9 cellular contexts compared by ENCODE assay signal in the genomic region with DNA sequence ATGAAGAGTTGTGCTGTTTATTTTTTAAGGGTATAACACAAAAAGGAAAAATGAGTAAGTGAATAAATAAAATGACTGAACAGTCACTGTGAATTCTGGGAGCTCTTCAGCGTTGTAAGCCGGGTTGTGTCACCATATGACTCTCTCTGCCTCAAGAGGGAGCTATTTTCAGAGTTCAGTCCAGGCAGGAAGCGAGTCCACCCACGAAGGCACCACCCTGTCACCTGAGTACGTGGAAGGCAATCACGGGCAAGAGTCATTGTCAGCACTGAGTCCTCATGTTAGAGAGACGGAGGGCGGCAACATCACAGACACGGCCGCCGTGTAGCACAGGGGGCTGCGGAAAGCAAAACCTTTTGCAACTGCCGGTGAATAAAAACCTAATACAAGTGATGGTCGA.
DNase-seq lines count a peak whose midpoint lies in the region; ATAC-seq and TF ChIP-seq lines count a peak whose summit lies in the region.
"Had no signal": no experiment of that assay in that cellular context is flagged by ENCODE, and none has a peak within 500 bp of the region (broad histone marks: within the 10 kb centered on the region; RNA-seq: fewer than 3 reads in every experiment).

No MANE protein-coding gene starts in this region.

- no CpG with 5 or more reads among the region's 14 CpGs for WGBS in H9 (ENCODE audit: extremely low coverage, insufficient read length, low lambda C conversion rate)
- no CpG with 5 or more reads among the region's 14 CpGs for WGBS in iPS DF 6.9 (ENCODE audit: insufficient coverage, insufficient read length)

- TF ChIP-seq CTCF in C4-2B (conservative IDR thresholded peaks at IDR 0.05): peak; percentile 63
- TF ChIP-seq CTCF in H9 (conservative IDR thresholded peaks at IDR 0.05): peak; percentile 76
- no peak for TF ChIP-seq CTCF in left ventricle myocardium inferior (IDR thresholded peaks at IDR 0.05; ENCODE audit: borderline replicate concordance)

- no peak overlapping the region for H3K18ac ChIP-seq in H9 (ENCODE audit: insufficient read length, low read depth, low read length)

- no peak overlapping the region for H4K8ac ChIP-seq in H9 (replicated peaks; ENCODE audit: insufficient read length, low read depth, low read length)

- H3K27ac Mint-ChIP-seq in H9: no peak overlapping the region; a peak in 1 of 7 replicates

- H4K20me1 ChIP-seq in H9 (ENCODE audit: control insufficient read depth, insufficient read depth, insufficient read length): no peaks in the 10 kb centered on the region

- no peak overlapping the region for H2AFZ ChIP-seq in H9 (ENCODE audit: low read length)

- H4K5ac ChIP-seq in H9 (ENCODE audit: insufficient read length, low read depth, low read length): no peak overlapping the region

- H2AK5ac ChIP-seq in H9 (ENCODE audit: insufficient read length, low read length): no peak overlapping the region

- no peak overlapping the region for H3T11ph ChIP-seq in H9 (ENCODE audit: low read length)

- intact Hi-C loops in left ventricle myocardium inferior (cut with micrococcal nuclease): no loop called here

- H2BK120ac ChIP-seq in H9 (ENCODE audit: low read depth, low read length, poor library complexity, severe bottlenecking): no peak overlapping the region

- no peak overlapping the region for H2BK15ac ChIP-seq in H9 (ENCODE audit: low read depth, low read length)

- no peak overlapping the region for H4K91ac ChIP-seq in H9 (ENCODE audit: insufficient read length, low read depth, low read length)

- H3K9me3 ChIP-seq in H9 (ENCODE audit: control insufficient read depth, low read depth, low read length): no peaks in the 10 kb centered on the region
- no peaks in the 10 kb centered on the region for H3K9me3 ChIP-seq in iPS DF 6.9 (ENCODE audit: control insufficient read depth, insufficient read depth, low read length)
- no peaks in the 10 kb centered on the region for H3K9me3 ChIP-seq in left ventricle myocardium inferior (replicated peaks)

- H3K4me1 ChIP-seq in H9 (ENCODE audit: insufficient read depth, low read length): no peaks in the 10 kb centered on the region
- no peaks in the 10 kb centered on the region for H3K4me1 ChIP-seq in iPS DF 6.9 (ENCODE audit: control insufficient read depth, insufficient read depth, low read length)
- no peaks in the 10 kb centered on the region for H3K4me1 ChIP-seq in left ventricle myocardium inferior

- no peak overlapping the region for H3K14ac ChIP-seq in H9 (ENCODE audit: insufficient read depth, low read length)

- H2BK5ac ChIP-seq in H9 (ENCODE audit: insufficient read length, low read length): no peak overlapping the region

- H3K4me2 ChIP-seq in H9 (ENCODE audit: insufficient read depth, insufficient read length, low read length): peak overlapping the region; percentile 3

- no peak overlapping the region for H3K4me3 ChIP-seq in iPS DF 6.9 (ENCODE audit: low read length)
- no peak overlapping the region for H3K4me3 ChIP-seq in left ventricle myocardium inferior

- H3K4me3 Mint-ChIP-seq in H9: peak overlapping the region in 1 of 2 experiments; percentile 31; a peak in 2 of 5 replicates

- peaks cover 4% of the 10 kb centered on the region for H3K27me3 Mint-ChIP-seq in H9 (ENCODE audit: low read depth)

- H3K27me3 ChIP-seq in H9 (ENCODE audit: insufficient read depth, low read length) (no peaks in the 10 kb centered on the region), iPS DF 6.9 (ENCODE audit: control insufficient read depth, insufficient read depth, low read length) (no peaks in the 10 kb centered on the region), left ventricle myocardium inferior (ENCODE audit: low read depth) (peaks cover 35% of the 10 kb centered on the region)
- H3K27me3 ChIP-seq: brain microvascular endothelial cell had no signal

- no peaks in the 10 kb centered on the region for H3K79me2 ChIP-seq in H9 (ENCODE audit: insufficient read depth, low read length)

- H2BK20ac ChIP-seq in H9 (ENCODE audit: low read depth, low read length, poor library complexity, severe bottlenecking): no peak overlapping the region

- H3K4ac ChIP-seq in H9 (ENCODE audit: low read depth, low read length): no peak overlapping the region

- no peaks in the 10 kb centered on the region for H3K23me2 ChIP-seq in H9 (ENCODE audit: insufficient read length, low read depth, low read length, poor library complexity, severe bottlenecking)

- H3K23ac ChIP-seq in H9 (ENCODE audit: insufficient read length, low read depth, low read length): no peak overlapping the region

- no peak overlapping the region for H3K56ac ChIP-seq in H9 (ENCODE audit: insufficient read length, low read depth, low read length)

- peak; percentile 79 for DNase-seq in H9
- DNase-seq in activated CD4-positive, alpha-beta T cell treated with anti-CD3 and anti-CD28 coated beads for 1 hour: peak; percentile 12
- DNase-seq in iPS DF 6.9 (ENCODE audit: low read depth, low spot score): peak; percentile 58
- DNase-seq in left ventricle myocardium inferior: no peak
- DNase-seq in activated gamma-delta T cell (lab: John Stamatoyannopoulos, UW): no peak
- DNase-seq: brain microvascular endothelial cell had no signal

- no peak overlapping the region for H3K9ac ChIP-seq in H9 (ENCODE audit: extremely low read depth, insufficient read length, low read length)

- H3K27ac ChIP-seq in C4-2B (no peak overlapping the region), H9 (ENCODE audit: insufficient read length, low read depth, low read length) (no peak overlapping the region), iPS DF 6.9 (ENCODE audit: low read length) (no peak overlapping the region), left ventricle myocardium inferior (replicated peaks) (no peak overlapping the region)
- H3K27ac ChIP-seq: brain microvascular endothelial cell had no signal

- ATAC-seq in HG03457 (IDR thresholded peaks at IDR 0.05; ENCODE audit: unreplicated experiment): no peak
- ATAC-seq in GM21786 (IDR thresholded peaks at IDR 0.05; ENCODE audit: unreplicated experiment): no peak

- H3K4me1 Mint-ChIP-seq in H9: peaks cover 5 to 6% of the 10 kb centered on the region in 2 experiments; a peak in 3 of 4 replicates

- H2BK12ac ChIP-seq in H9 (ENCODE audit: insufficient read length, low read depth, low read length): no peak overlapping the region

- H3K9me3 Mint-ChIP-seq in H9: no peaks in the 10 kb centered on the region

- no peaks in the 10 kb centered on the region; a peak in 1 of 7 replicates for H3K36me3 Mint-ChIP-seq in H9 (ENCODE audit: insufficient read depth in 1 of 3, low read depth in 3 of 3)

- H3K79me1 ChIP-seq in H9 (ENCODE audit: insufficient read depth, low read depth, low read length, poor library complexity, severe bottlenecking): no peaks in the 10 kb centered on the region

- H3K36me3 ChIP-seq in iPS DF 6.9 (ENCODE audit: control insufficient read depth, insufficient read depth, low read length): no peaks in the 10 kb centered on the region
- no peaks in the 10 kb centered on the region for H3K36me3 ChIP-seq in left ventricle myocardium inferior
- H3K36me3 ChIP-seq: brain microvascular endothelial cell had no signal

Comparison
In these comparisons a context has a peak if more than half of its experiments do, and no peak if none do; other contexts are left out.
1. DNase-seq: peak in H9 (single experiment), activated CD4-positive, alpha-beta T cell treated with anti-CD3 and anti-CD28 coated beads for 1 hour (single experiment) and iPS DF 6.9 (single experiment); none in left ventricle myocardium inferior (single experiment) and activated gamma-delta T cell (single experiment).